Comparison of ENCODE assay signal across 1 cellular context in genomic region chr15:89528757-89529352, GRCh38.
TF ChIP-seq lines count a peak whose summit lies in the region.

No MANE protein-coding gene starts in this region.

TF ChIP-seq in GM23338, 12 proteins besides CTCF, POLR2A, EP300 and RAD21 (continued from another document):
- TF ChIP-seq ETS1 (IDR thresholded peaks at IDR 0.05): no peak
- TF ChIP-seq STAT1 (IDR thresholded peaks at IDR 0.05; ENCODE audit: unreplicated experiment): no peak
- no peak for TF ChIP-seq EZH2phosphoT487 (IDR thresholded peaks at IDR 0.05; ENCODE audit: unreplicated experiment)
- TF ChIP-seq ZNF331 (CRISPR knock-in tag; IDR thresholded peaks at IDR 0.05; ENCODE audit: low read depth): no peak
- TF ChIP-seq JUNB (IDR thresholded peaks at IDR 0.05; ENCODE audit: unreplicated experiment): no peak
- TF ChIP-seq EZH2 (IDR thresholded peaks at IDR 0.05; ENCODE audit: low read depth, unreplicated experiment): no peak
- TF ChIP-seq ZNF462 (CRISPR knock-in tag; IDR thresholded peaks at IDR 0.05): no peak
